21 cellular contexts compared by ENCODE assay signal in genomic region chr1:9440261-9440660, GRCh38.
DNase-seq lines count a peak whose midpoint lies in the region; ATAC-seq, FAIRE-seq and TF ChIP-seq lines count a peak whose summit lies in the region.
"Had no signal": no experiment of that assay in that cellular context is flagged by ENCODE, and none has a peak within 500 bp of the region (broad histone marks: within the 10 kb centered on the region; RNA-seq: fewer than 3 reads in every experiment).

No MANE protein-coding gene starts in this region.

- BruUV-seq in HepG2 (replicated peaks; lab: Mats Ljungman, UMichigan): no TSS peak

- DNase-seq in A549 (ENCODE audit: low read depth in 1 of 2, low spot score in 1 of 2) (no peak), T-helper 17 cell (no peak), HepG2 (ENCODE audit: low spot score) (no peak), gastrocnemius medialis (no peak), mesendoderm (no peak), MM.1S (no peak)
- DNase-seq: Calu3; CD8-positive, alpha-beta T cell; GF-D8; GM23248; KBM-7; NCI-H1417; NCI-H187; NCI-H2107; NCI-H510A; NCI-H774 had no signal

- intact Hi-C loops in HepG2 (cut with micrococcal nuclease; ENCODE audit: unreplicated experiment): no loop called here
- intact Hi-C loops in gastrocnemius medialis (cut with DNase I; ENCODE audit: low total_unique reads): no loop called here

- no peaks in the 10 kb centered on the region for H3K9me2 ChIP-seq in MM.1S (replicated peaks; ENCODE audit: insufficient read depth, low read length)

- no peak for TF ChIP-seq POLR2A in A549 (IDR thresholded peaks at IDR 0.05; ENCODE audit: low read length)
- no peak for TF ChIP-seq POLR2A in HepG2 (IDR thresholded peaks at IDR 0.05; ENCODE audit: insufficient read depth in 1 of 2, low read depth in 2 of 2, low read length in 2 of 2)
- TF ChIP-seq POLR2A in gastrocnemius medialis (IDR thresholded peaks at IDR 0.05): no peak

- no peak for TF ChIP-seq CTCF in A549 (IDR thresholded peaks at IDR 0.05)
- TF ChIP-seq CTCF in HepG2 (CRISPR knock-in tag; IDR thresholded peaks at IDR 0.05): no peak
- TF ChIP-seq CTCF in gastrocnemius medialis (IDR thresholded peaks at IDR 0.05 in 4 of 5, conservative IDR thresholded peaks at IDR 0.05 in 1 of 5): no peak
- TF ChIP-seq CTCF in MM.1S (IDR thresholded peaks at IDR 0.05; ENCODE audit: low read length): no peak

- H2BK15ac ChIP-seq in mesendoderm (replicated peaks; ENCODE audit: low read depth): no peak overlapping the region

- no peak overlapping the region for H4K5ac ChIP-seq in mesendoderm (ENCODE audit: low read length)

- no peaks in the 10 kb centered on the region for H3K79me2 ChIP-seq in HepG2 (ENCODE audit: insufficient read depth, low read length)
- H3K79me2 ChIP-seq in mesendoderm (ENCODE audit: control insufficient read depth, insufficient read depth, low read length): no peaks in the 10 kb centered on the region
- no peaks in the 10 kb centered on the region for H3K79me2 ChIP-seq in MM.1S (ENCODE audit: low read length)

- H3K4me3 ChIP-seq in A549 (no peak overlapping the region), HepG2 (replicated peaks in 1 of 3; ENCODE audit: insufficient read depth in 1 of 3, low read depth in 2 of 3, low read length in 3 of 3) (no peak overlapping the region), gastrocnemius medialis (no peak overlapping the region), mesendoderm (ENCODE audit: low read length) (no peak overlapping the region), MM.1S (ENCODE audit: low read length) (no peak overlapping the region)
- H3K4me3 ChIP-seq: BLaER1 treated with 17β-estradiol and CSF1 and Interleukin-3, amounts not matched to agents 10 nM and 100 nM; GM23248; HAP-1 had no signal

- CTCF ChIA-PET in A549 (lab: Yijun Ruan, JAX) (interaction anchor here (0.9 to 2.5 kb wide), 5 partner anchors 10 to 173 kb away, joined by 3 to 11 read pairs (median 4); no protein-coding TSS in a partner anchor), HepG2 (lab: Yijun Ruan, JAX; ENCODE audit: low intra/inter-chr PET ratio, low total read pairs) (no interaction called here)

- FAIRE-seq in A549 (lab: Jason Lieb, UNC) (no peak), HepG2 (lab: Jason Lieb, UNC) (no peak)
- FAIRE-seq: GM19239 had no signal

- H2AFZ ChIP-seq in HepG2 (ENCODE audit: low read length) (no peak overlapping the region), MM.1S (ENCODE audit: low read length) (no peak overlapping the region)
- H2AFZ ChIP-seq: GM23248 had no signal

- peak overlapping the region; percentile 86; a peak in 5 of 6 replicates for H3K27ac ChIP-seq in A549
- H3K27ac ChIP-seq in HepG2 (ENCODE audit: extremely low read length, insufficient read depth, low read length): no peak overlapping the region
- peak overlapping the region; percentile 80 to 96 (median 91) for H3K27ac ChIP-seq in gastrocnemius medialis
- H3K27ac ChIP-seq in mesendoderm (ENCODE audit: low read depth, low read length): no peak overlapping the region
- no peak overlapping the region for H3K27ac ChIP-seq in MM.1S (ENCODE audit: low read length)
- H3K27ac ChIP-seq: BLaER1 treated with 17β-estradiol and CSF1 and Interleukin-3, amounts not matched to agents 10 nM and 100 nM; GM23248 had no signal

- H2BK5ac ChIP-seq in mesendoderm (ENCODE audit: low read length): no peak overlapping the region

- peaks cover 35% of the 10 kb centered on the region for H3K27me3 Mint-ChIP-seq in T-helper 17 cell

- H3K9me3 ChIP-seq in A549 (no peaks in the 10 kb centered on the region), T-helper 17 cell (ENCODE audit: control insufficient read depth, low read length, poor library complexity, severe bottlenecking) (no peaks in the 10 kb centered on the region), HepG2 (ENCODE audit: low read length) (no peaks in the 10 kb centered on the region), gastrocnemius medialis (no peaks in the 10 kb centered on the region), MM.1S (replicated peaks; ENCODE audit: insufficient read depth, low read length) (no peaks in the 10 kb centered on the region)
- H3K9me3 ChIP-seq: BLaER1 treated with 17β-estradiol and CSF1 and Interleukin-3, amounts not matched to agents 10 nM and 100 nM; HAP-1 had no signal

- in situ Hi-C loops in HepG2 (cut with HindIII; ENCODE audit: extremely low pct_ligation_motif_present, low pct_unique_long_range_greater_than_20kb) (no loop called here), gastrocnemius medialis (cut with MboI; ENCODE audit: low sequenced_read_pairs in 4 of 4) (loop anchor here in 2 of 4 donors (5.0 to 10.0 kb wide), 2 partner anchors 63 to 65 kb away; no protein-coding TSS in a partner anchor)

- H4K20me1 ChIP-seq in HepG2 (ENCODE audit: insufficient read depth, low read length) (no peaks in the 10 kb centered on the region), MM.1S (ENCODE audit: insufficient read depth, low read length) (no peaks in the 10 kb centered on the region)
- H4K20me1 ChIP-seq: BLaER1 treated with 17β-estradiol and CSF1 and Interleukin-3, amounts not matched to agents 10 nM and 100 nM had no signal

- H3K18ac ChIP-seq in mesendoderm (ENCODE audit: low read length): no peak overlapping the region

- no peaks in the 10 kb centered on the region for H3K79me1 ChIP-seq in mesendoderm (ENCODE audit: low read length)

- no peak overlapping the region for H3K56ac ChIP-seq in mesendoderm (ENCODE audit: low read length)

- H3K4me1 ChIP-seq in A549 (peaks cover 58% of the 10 kb centered on the region), HepG2 (ENCODE audit: insufficient read depth, low read length) (peaks cover 96% of the 10 kb centered on the region), gastrocnemius medialis (peaks cover 69 to 76% of the 10 kb centered on the region in 2 donors), mesendoderm (ENCODE audit: control insufficient read depth, low read depth, low read length) (peaks cover 8% of the 10 kb centered on the region), MM.1S (ENCODE audit: low read length) (peaks cover 12% of the 10 kb centered on the region)
- H3K4me1 ChIP-seq: HAP-1 had no signal

- no peak overlapping the region for H3K4ac ChIP-seq in mesendoderm (ENCODE audit: low read depth, low read length)

- no peaks in the 10 kb centered on the region for H3K36me3 Mint-ChIP-seq in T-helper 17 cell (ENCODE audit: low read depth)
- H3K36me3 Mint-ChIP-seq: CD8-positive, alpha-beta T cell had no signal

- no peak for TF ChIP-seq EP300 in A549 (IDR thresholded peaks at IDR 0.05)
- no peak for TF ChIP-seq EP300 in HepG2 (IDR thresholded peaks at IDR 0.05; ENCODE audit: low read depth in 2 of 2, low read length in 2 of 2)
- no peak for TF ChIP-seq EP300 in HepG2 (CRISPR knock-in tag; IDR thresholded peaks at IDR 0.05; ENCODE audit: borderline replicate concordance)

- ATAC-seq in A549 (no peak), T-helper 17 cell (no peak), HepG2 (no peak), gastrocnemius medialis (no peak), HG02759 (IDR thresholded peaks at IDR 0.05; ENCODE audit: unreplicated experiment) (no peak), HG02678 (IDR thresholded peaks at IDR 0.05; ENCODE audit: unreplicated experiment) (no peak)
- ATAC-seq: CD8-positive, alpha-beta T cell had no signal

- H3K4me2 ChIP-seq in A549: no peak overlapping the region
- no peak overlapping the region for H3K4me2 ChIP-seq in HepG2 (ENCODE audit: low read depth, low read length)
- H3K4me2 ChIP-seq in mesendoderm (ENCODE audit: low read length): no peak overlapping the region
- no peak overlapping the region for H3K4me2 ChIP-seq in MM.1S (ENCODE audit: low read depth, low read length)

- H3K4me3 Mint-ChIP-seq in T-helper 17 cell: no peak overlapping the region
- H3K4me3 Mint-ChIP-seq: CD8-positive, alpha-beta T cell had no signal

- peaks cover 4% of the 10 kb centered on the region for H3K4me1 Mint-ChIP-seq in T-helper 17 cell

- no peaks in the 10 kb centered on the region for H3K36me3 ChIP-seq in HepG2 (replicated peaks in 1 of 2; ENCODE audit: control insufficient read depth in 1 of 2, insufficient read depth in 2 of 2, low read length in 2 of 2)
- no peaks in the 10 kb centered on the region for H3K36me3 ChIP-seq in gastrocnemius medialis
- no peaks in the 10 kb centered on the region for H3K36me3 ChIP-seq in mesendoderm (ENCODE audit: control insufficient read depth, insufficient read depth, low read length)
- no peaks in the 10 kb centered on the region for H3K36me3 ChIP-seq in MM.1S (replicated peaks; ENCODE audit: insufficient read depth, low read length)
- H3K36me3 ChIP-seq: BLaER1 treated with 17β-estradiol and CSF1 and Interleukin-3, amounts not matched to agents 10 nM and 100 nM; HAP-1 had no signal

- no peak overlapping the region for H2BK120ac ChIP-seq in mesendoderm (ENCODE audit: low read depth, low read length)

- TF ChIP-seq RAD21 in A549 (conservative IDR thresholded peaks at IDR 0.05 in 1 of 2, IDR thresholded peaks at IDR 0.05 in 1 of 2) (no peak), HepG2 (CRISPR knock-in tag; IDR thresholded peaks at IDR 0.05) (no peak)

- H3K27ac Mint-ChIP-seq in T-helper 17 cell: peak overlapping the region; percentile 9
- H3K27ac Mint-ChIP-seq: CD8-positive, alpha-beta T cell had no signal

- H4K8ac ChIP-seq in mesendoderm (ENCODE audit: low read depth, low read length): no peak overlapping the region

- peaks cover 3% of the 10 kb centered on the region; the same call in 1 of the 2 replicates for H3F3A ChIP-seq in MM.1S (ENCODE audit: insufficient read depth, low read length)

- H3K9ac ChIP-seq in HepG2 (ENCODE audit: insufficient read depth, low read depth, low read length) (no peak overlapping the region), mesendoderm (ENCODE audit: low read length) (no peak overlapping the region), MM.1S (ENCODE audit: low read length) (no peak overlapping the region)
- H3K9ac ChIP-seq: BLaER1 treated with 17β-estradiol and CSF1 and Interleukin-3, amounts not matched to agents 10 nM and 100 nM; GM23248 had no signal

- H3K23ac ChIP-seq in mesendoderm (ENCODE audit: low read length): no peak overlapping the region

- POLR2A ChIA-PET in A549 (lab: Yijun Ruan, JAX) (no interaction called here), HepG2 (lab: Yijun Ruan, JAX) (interaction anchor here (1.4 to 3.3 kb wide), 6 partner anchors 9 to 207 kb away, joined by 3 to 27 read pairs (median 9); partner anchors contain the start of genes H6PD and SLC25A33)

- H3K27me3 ChIP-seq in HepG2 (ENCODE audit: control insufficient read depth in 1 of 2, insufficient read depth in 2 of 2, low read length in 2 of 2): no peaks in the 10 kb centered on the region
- H3K27me3 ChIP-seq in gastrocnemius medialis: no peaks in the 10 kb centered on the region
- no peaks in the 10 kb centered on the region for H3K27me3 ChIP-seq in mesendoderm (ENCODE audit: insufficient read depth, low read length, poor library complexity)
- peaks cover 4% of the 10 kb centered on the region; the same call in 1 of the 2 replicates for H3K27me3 ChIP-seq in MM.1S (replicated peaks; ENCODE audit: insufficient read depth, low read length)
- H3K27me3 ChIP-seq: BLaER1 treated with 17β-estradiol and CSF1 and Interleukin-3, amounts not matched to agents 10 nM and 100 nM had no signal

- WGBS in A549 (ENCODE audit: missing lambda C conversion rate): 81% methylated on average over 7 of the region's 7 CpGs
- 81% methylated on average over 7 of the region's 7 CpGs for WGBS in HepG2 (ENCODE audit: low lambda C conversion rate)
- WGBS in mesendoderm (ENCODE audit: extremely low coverage, insufficient coverage, low lambda C conversion rate): no CpG with 5 or more reads among the region's 7 CpGs

- H2AK5ac ChIP-seq in mesendoderm (ENCODE audit: low read length): no peak overlapping the region

Comparison
In these comparisons a context has a peak if more than half of its experiments do, and no peak if none do; other contexts are left out.
1. H3K27ac ChIP-seq: peak in A549 (2 of 2) and gastrocnemius medialis (4 of 4); none in HepG2 (single experiment), mesendoderm (single experiment) and MM.1S (single experiment).